In the genomic region with DNA sequence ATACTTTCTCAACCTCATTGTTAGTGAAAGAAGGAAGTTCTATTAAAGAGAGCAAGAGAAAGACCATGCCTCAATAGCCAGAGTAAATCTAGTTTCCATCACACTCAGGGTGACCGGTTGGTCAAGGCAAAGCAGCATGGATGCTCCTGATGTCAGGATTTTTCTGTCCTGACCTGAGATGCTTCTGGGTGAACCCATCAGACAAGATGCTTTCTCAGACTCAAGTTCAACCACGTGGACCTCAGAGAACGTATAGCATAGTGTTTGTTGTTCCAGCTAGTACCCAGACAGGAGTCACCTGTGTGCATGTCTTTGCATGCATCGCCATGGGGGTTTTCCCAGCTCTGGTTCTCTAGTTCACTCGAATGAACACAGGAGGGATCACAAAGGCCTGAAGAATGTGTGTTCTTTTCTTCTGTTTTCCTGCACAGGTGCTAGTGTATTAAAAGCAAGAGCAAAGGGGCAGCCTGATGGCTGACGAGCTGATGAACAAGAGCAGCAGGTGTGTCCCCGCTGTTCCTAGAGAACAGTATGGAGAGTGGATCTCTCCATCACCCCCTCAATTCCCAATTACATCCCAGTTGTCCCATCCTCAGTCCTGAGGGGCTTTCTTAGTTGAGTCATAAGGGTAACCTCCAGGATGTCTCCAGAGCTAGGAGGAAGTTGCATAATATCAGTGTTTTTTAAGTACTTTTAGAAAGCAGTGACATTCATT, we compare ENCODE assay signal across 8 cellular contexts.
DNase-seq lines count a peak whose midpoint lies in the region; ATAC-seq and TF ChIP-seq lines count a peak whose summit lies in the region.

No MANE protein-coding gene starts in this region.

- TF ChIP-seq POLR2A in suprapubic skin (IDR thresholded peaks at IDR 0.05): no peak

- intact Hi-C loops in activated CD4-positive, alpha-beta T cell treated with anti-CD3 and anti-CD28 coated beads, Interleukin-2, amount 10 ng/mL, durations not matched to agents 24 days and 14 days (cut with micrococcal nuclease): no loop called here
- intact Hi-C loops in activated CD8-positive, alpha-beta T cell treated with anti-CD3 and anti-CD28 coated beads for 36 hours (cut with micrococcal nuclease): no loop called here

- H3K27me3 ChIP-seq in suprapubic skin: no peaks in the 10 kb centered on the region

- H3K9me3 ChIP-seq in suprapubic skin: no peaks in the 10 kb centered on the region

- DNase-seq in activated CD4-positive, alpha-beta T cell treated with anti-CD3 and anti-CD28 coated beads, Interleukin-2, amount 10 ng/mL, durations not matched to agents 24 days and 14 days: peak; percentile 81
- DNase-seq in activated CD4-positive, alpha-beta T cell treated with anti-CD3 and anti-CD28 coated beads, Interleukin-2, amount 50 U/mL, for 1 hour: no peak
- DNase-seq in activated CD8-positive, alpha-beta T cell treated with anti-CD3 and anti-CD28 coated beads for 36 hours: peak; percentile 74
- DNase-seq in suprapubic skin (ENCODE audit: low spot score in 2 of 2) (no peak), AG08396 (ENCODE audit: low spot score) (no peak), hepatic stellate cell (ENCODE audit: low spot score) (no peak), KBM-7 (no peak)

- in situ Hi-C loops in KBM-7 (cut with MboI; ENCODE audit: low pct_unique_long_range_greater_than_20kb, low sequenced_read_pairs): no loop called here

- H3K9me3 Mint-ChIP-seq in activated CD4-positive, alpha-beta T cell treated with anti-CD3 and anti-CD28 coated beads, Interleukin-2, amount 10 ng/mL, durations not matched to agents 24 days and 14 days: peaks cover 5% of the 10 kb centered on the region
- H3K9me3 Mint-ChIP-seq in activated CD8-positive, alpha-beta T cell treated with anti-CD3 and anti-CD28 coated beads for 36 hours: no peaks in the 10 kb centered on the region

- H3K4me1 Mint-ChIP-seq in activated CD4-positive, alpha-beta T cell treated with anti-CD3 and anti-CD28 coated beads, Interleukin-2, amount 10 ng/mL, durations not matched to agents 24 days and 14 days: peaks cover 23% of the 10 kb centered on the region
- H3K4me1 Mint-ChIP-seq in activated CD8-positive, alpha-beta T cell treated with anti-CD3 and anti-CD28 coated beads for 36 hours (ENCODE audit: low read depth): peaks cover 29% of the 10 kb centered on the region

- TF ChIP-seq EP300 in suprapubic skin (IDR thresholded peaks at IDR 0.05): no peak

- no peaks in the 10 kb centered on the region for H3K36me3 ChIP-seq in suprapubic skin

- peak; percentile 57 for ATAC-seq in HG02981 (IDR thresholded peaks at IDR 0.05; ENCODE audit: unreplicated experiment)
- ATAC-seq in activated CD8-positive, alpha-beta T cell treated with anti-CD3 and anti-CD28 coated beads for 36 hours: peak; percentile 90

- peak overlapping the region; percentile 81 for H3K27ac ChIP-seq in suprapubic skin

- POLR2A ChIA-PET in activated CD8-positive, alpha-beta T cell treated with anti-CD3 and anti-CD28 coated beads for 36 hours (lab: Charles Lee): interaction anchor here (0.6 to 1.6 kb wide), 7 partner anchors 38 to 120 kb away, joined by 3 to 4 read pairs (median 3); no protein-coding TSS in a partner anchor

- no peaks in the 10 kb centered on the region for H3K36me3 Mint-ChIP-seq in activated CD4-positive, alpha-beta T cell treated with anti-CD3 and anti-CD28 coated beads, Interleukin-2, amount 10 ng/mL, durations not matched to agents 24 days and 14 days (ENCODE audit: low read depth)
- no peaks in the 10 kb centered on the region for H3K36me3 Mint-ChIP-seq in activated CD8-positive, alpha-beta T cell treated with anti-CD3 and anti-CD28 coated beads for 36 hours (ENCODE audit: low read depth)

- 56% methylated on average over 7 of the region's 7 CpGs for WGBS in suprapubic skin

- peak overlapping the region; percentile 90 for H3K27ac Mint-ChIP-seq in activated CD4-positive, alpha-beta T cell treated with anti-CD3 and anti-CD28 coated beads, Interleukin-2, amount 10 ng/mL, durations not matched to agents 24 days and 14 days
- H3K27ac Mint-ChIP-seq in activated CD8-positive, alpha-beta T cell treated with anti-CD3 and anti-CD28 coated beads for 36 hours: peak overlapping the region; percentile 78

- no peak for TF ChIP-seq CTCF in activated CD8-positive, alpha-beta T cell treated with anti-CD3 and anti-CD28 coated beads for 36 hours (IDR thresholded peaks at IDR 0.05)
- no peak for TF ChIP-seq CTCF in suprapubic skin (IDR thresholded peaks at IDR 0.05)

- H3K4me3 ChIP-seq in suprapubic skin: no peak overlapping the region

- peaks cover 43% of the 10 kb centered on the region for H3K4me1 ChIP-seq in suprapubic skin

- H3K4me3 Mint-ChIP-seq in activated CD4-positive, alpha-beta T cell treated with anti-CD3 and anti-CD28 coated beads, Interleukin-2, amount 10 ng/mL, durations not matched to agents 24 days and 14 days: peak overlapping the region; percentile 56
- no peak overlapping the region for H3K4me3 Mint-ChIP-seq in activated CD8-positive, alpha-beta T cell treated with anti-CD3 and anti-CD28 coated beads for 36 hours

- CTCF ChIA-PET in activated CD8-positive, alpha-beta T cell treated with anti-CD3 and anti-CD28 coated beads for 36 hours (lab: Charles Lee): interaction anchor here (0.7 to 4.6 kb wide), 6 partner anchors 11 to 89 kb away, joined by 3 to 33 read pairs (median 4); no protein-coding TSS in a partner anchor

- H3K27me3 Mint-ChIP-seq in activated CD4-positive, alpha-beta T cell treated with anti-CD3 and anti-CD28 coated beads, Interleukin-2, amount 10 ng/mL, durations not matched to agents 24 days and 14 days: no peaks in the 10 kb centered on the region
- H3K27me3 Mint-ChIP-seq in activated CD8-positive, alpha-beta T cell treated with anti-CD3 and anti-CD28 coated beads for 36 hours: no peaks in the 10 kb centered on the region

Comparison
In these comparisons a context has a peak if more than half of its experiments do, and no peak if none do; other contexts are left out.
1. DNase-seq: peak in activated CD4-positive, alpha-beta T cell treated with anti-CD3 and anti-CD28 coated beads, Interleukin-2, amount 10 ng/mL, durations not matched to agents 24 days and 14 days (single experiment) and activated CD8-positive, alpha-beta T cell treated with anti-CD3 and anti-CD28 coated beads for 36 hours (single experiment); none in activated CD4-positive, alpha-beta T cell treated with anti-CD3 and anti-CD28 coated beads, Interleukin-2, amount 50 U/mL, for 1 hour (single experiment), suprapubic skin (0 of 2), AG08396 (single experiment), hepatic stellate cell (single experiment) and KBM-7 (single experiment).